1 cellular context compared by ENCODE assay signal in genomic region chr17:72985882-72986720, GRCh38.
TF ChIP-seq lines count a peak whose summit lies in the region.

No MANE protein-coding gene starts in this region.

TF ChIP-seq in HepG2, 621 proteins besides CTCF, POLR2A, EP300 and RAD21 (continued from another document and continues in another):
- TF ChIP-seq PAXIP1 (CRISPR knock-in tag; conservative IDR thresholded peaks at IDR 0.05), result 0 out of 2 replicates have a peak, but pooled peaks have one; percentile 24
- peak; percentile 18 for TF ChIP-seq YY1 (IDR thresholded peaks at IDR 0.05; ENCODE audit: insufficient read depth, insufficient replicate concordance, low read depth, low read length)
- TF ChIP-seq SMC3 (IDR thresholded peaks at IDR 0.05; ENCODE audit: low read length), result peak; percentile 99
- TF ChIP-seq TARDBP (CRISPR knock-in tag; IDR thresholded peaks at IDR 0.05), result no peak; the same call in 1 of the 2 replicates
- no peak for TF ChIP-seq ARNT2 (CRISPR knock-in tag; IDR thresholded peaks at IDR 0.05; ENCODE audit: low read depth)
- 0 out of 2 replicates have a peak, but pooled peaks have one; percentile 31 for TF ChIP-seq MIER3 (CRISPR knock-in tag; IDR thresholded peaks at IDR 0.05; ENCODE audit: borderline replicate concordance)
- no peak for TF ChIP-seq ZNF549 (CRISPR knock-in tag; IDR thresholded peaks at IDR 0.05)
- TF ChIP-seq HOXA3 (CRISPR knock-in tag; IDR thresholded peaks at IDR 0.05), result no peak; the same call in 1 of the 2 replicates
- peak; percentile 44; the same call in 1 of the 2 replicates for TF ChIP-seq BHLHE40 (IDR thresholded peaks at IDR 0.05; ENCODE audit: low read length)
- no peak for TF ChIP-seq MAX (IDR thresholded peaks at IDR 0.05)
- no peak for TF ChIP-seq ZNF10 (CRISPR knock-in tag; IDR thresholded peaks at IDR 0.05; ENCODE audit: borderline replicate concordance, low read depth)
- TF ChIP-seq ZHX1 (CRISPR knock-in tag; IDR thresholded peaks at IDR 0.05; ENCODE audit: low read depth), result no peak
- TF ChIP-seq SCMH1 (CRISPR knock-in tag; IDR thresholded peaks at IDR 0.05; ENCODE audit: borderline replicate concordance), result no peak
- TF ChIP-seq IRF9 (CRISPR knock-in tag; IDR thresholded peaks at IDR 0.05; ENCODE audit: borderline replicate concordance), result no peak
- TF ChIP-seq ZSCAN9 (CRISPR knock-in tag; IDR thresholded peaks at IDR 0.05; ENCODE audit: borderline replicate concordance), result peak; percentile 68; the same call in 1 of the 2 replicates
- no peak for TF ChIP-seq NR2F1 (CRISPR knock-in tag; IDR thresholded peaks at IDR 0.05)
- TF ChIP-seq KDM5B (CRISPR knock-in tag; IDR thresholded peaks at IDR 0.05; ENCODE audit: borderline replicate concordance), result 0 out of 2 replicates have a peak, but pooled peaks have one; percentile 25
- TF ChIP-seq ZNF605 (CRISPR knock-in tag; IDR thresholded peaks at IDR 0.05), result 0 out of 2 replicates have a peak, but pooled peaks have one; percentile 33
- no peak for TF ChIP-seq ZBED4 (CRISPR knock-in tag; IDR thresholded peaks at IDR 0.05; ENCODE audit: borderline replicate concordance)
- no peak for TF ChIP-seq FOXO4 (CRISPR knock-in tag; conservative IDR thresholded peaks at IDR 0.05)
- TF ChIP-seq ZNF501 (CRISPR knock-in tag; IDR thresholded peaks at IDR 0.05), result 0 out of 2 replicates have a peak, but pooled peaks have one; percentile 47
- TF ChIP-seq SIX4 (CRISPR knock-in tag; IDR thresholded peaks at IDR 0.05), result no peak
- TF ChIP-seq PRDM15 (CRISPR knock-in tag; IDR thresholded peaks at IDR 0.05), result no peak
- peak; percentile 43 for TF ChIP-seq SALL1 (CRISPR knock-in tag; IDR thresholded peaks at IDR 0.05)
- 0 out of 2 replicates have a peak, but pooled peaks have one; percentile 50 for TF ChIP-seq HOMEZ (CRISPR knock-in tag; IDR thresholded peaks at IDR 0.05; ENCODE audit: low read depth)
- TF ChIP-seq BRD4 (CRISPR knock-in tag; IDR thresholded peaks at IDR 0.05), result no peak
- TF ChIP-seq SRY (CRISPR knock-in tag; IDR thresholded peaks at IDR 0.05), result no peak
- peak; percentile 51; the same call in 1 of the 2 replicates for TF ChIP-seq REPIN1 (CRISPR knock-in tag; IDR thresholded peaks at IDR 0.05; ENCODE audit: borderline replicate concordance, low read depth)
- TF ChIP-seq ZNF496 (CRISPR knock-in tag; IDR thresholded peaks at IDR 0.05; ENCODE audit: insufficient replicate concordance), result no peak
- TF ChIP-seq ZNF775 (CRISPR knock-in tag; IDR thresholded peaks at IDR 0.05; ENCODE audit: borderline replicate concordance), result no peak
- no peak for TF ChIP-seq AGO1 (IDR thresholded peaks at IDR 0.05; ENCODE audit: low read depth, low read length, poor library complexity, severe bottlenecking)
- TF ChIP-seq THRA (CRISPR knock-in tag; IDR thresholded peaks at IDR 0.05; ENCODE audit: borderline replicate concordance), result 0 out of 2 replicates have a peak, but pooled peaks have one; percentile 46
- no peak for TF ChIP-seq ZNF468 (CRISPR knock-in tag; IDR thresholded peaks at IDR 0.05)
- TF ChIP-seq RXRA (CRISPR knock-in tag; IDR thresholded peaks at IDR 0.05), result 0 out of 2 replicates have a peak, but pooled peaks have one; percentile 16
- no peak for TF ChIP-seq ZSCAN20 (CRISPR knock-in tag; IDR thresholded peaks at IDR 0.05; ENCODE audit: borderline replicate concordance)
- 0 out of 2 replicates have a peak, but pooled peaks have one; percentile 24 for TF ChIP-seq ZNF354B (CRISPR knock-in tag; IDR thresholded peaks at IDR 0.05)
